ENCODE assay signal across 24 cellular contexts in the genomic region with DNA sequence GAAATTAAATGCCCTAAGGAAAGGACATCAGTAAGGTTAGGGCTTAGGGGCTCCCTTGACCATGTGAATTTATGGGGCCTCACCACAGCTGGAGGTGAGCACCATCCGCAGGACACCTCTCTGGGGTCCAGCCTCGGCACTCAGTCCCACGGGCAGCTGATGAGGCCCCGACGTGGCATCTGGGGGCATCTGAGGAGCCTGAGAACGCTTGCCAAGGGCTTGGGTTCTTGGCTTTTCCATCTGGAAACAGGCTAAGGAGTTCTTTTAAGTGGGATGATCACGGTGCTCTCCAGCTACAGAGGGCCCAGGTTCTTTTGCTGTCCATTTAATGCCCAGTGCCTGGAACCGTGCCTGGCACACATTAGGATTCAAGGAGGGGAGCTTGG. TPM values are rescaled to one million over a fixed set of nuclear protein-coding genes. Genes with fewer than 3 reads are reported as not detected.
A peak's percentile ranks its signal among the peaks of the same experiment; 100 is the strongest.
DNase-seq lines count a peak whose midpoint lies in the region; ATAC-seq, FAIRE-seq and TF ChIP-seq lines count a peak whose summit lies in the region.
"Had no signal": no experiment of that assay in that cellular context is flagged by ENCODE, and none has a peak within 500 bp of the region (broad histone marks: within the 10 kb centered on the region; RNA-seq: fewer than 3 reads in every experiment).

No MANE protein-coding gene starts in this region.

- no peak for FAIRE-seq in GM12878 (lab: Jason Lieb, UNC)
- FAIRE-seq: A549, D721Med had no signal

- peaks cover 9% of the 10 kb centered on the region; the same call in 2 of the 3 replicates for H3K9me3 Mint-ChIP-seq in GM23338
- H3K9me3 Mint-ChIP-seq: CD4-positive, alpha-beta T cell had no signal

- RAD21 ChIA-PET in GM12878 (lab: Charles Lee; ENCODE audit: unreplicated experiment) = no interaction called here

- H3K27me3 Mint-ChIP-seq in GM23338 (ENCODE audit: insufficient read depth, low read depth, poor library complexity) = peaks cover 100% of the 10 kb centered on the region

- no peaks in the 10 kb centered on the region for H3K79me2 ChIP-seq in GM23338 (replicated peaks; ENCODE audit: insufficient read depth)
- H3K79me2 ChIP-seq in GM12878 (ENCODE audit: control insufficient read depth, insufficient read depth, low read length) = no peaks in the 10 kb centered on the region

- H3K27me3 ChIP-seq in cardiac muscle cell (no peaks in the 10 kb centered on the region), GM23338 (ENCODE audit: insufficient read depth) (peaks cover 100% of the 10 kb centered on the region), GM12878 (replicated peaks in 1 of 2; ENCODE audit: control insufficient read depth in 2 of 2, insufficient read depth in 2 of 2, low read length in 1 of 2) (peaks cover 28 to 34% of the 10 kb centered on the region in 2 experiments), breast epithelium (peaks cover 13 to 93% of the 10 kb centered on the region in 2 donors)

- peaks cover 23% of the 10 kb centered on the region for H3K4me1 ChIP-seq in cardiac muscle cell (ENCODE audit: low read depth)
- H3K4me1 ChIP-seq in GM23338 (ENCODE audit: insufficient read depth) = peaks cover 50% of the 10 kb centered on the region
- no peaks in the 10 kb centered on the region for H3K4me1 ChIP-seq in GM12878 (ENCODE audit: control insufficient read depth, insufficient read depth, low read length)
- H3K4me1 ChIP-seq in mesodermal cell (ENCODE audit: control insufficient read depth, insufficient read depth, low read length, poor library complexity, severe bottlenecking) = peaks cover 24% of the 10 kb centered on the region
- H3K4me1 ChIP-seq in breast epithelium = peaks cover 8 to 12% of the 10 kb centered on the region in 2 donors
- H3K4me1 ChIP-seq: BLaER1 treated with 17β-estradiol and CSF1 and Interleukin-3, amounts not matched to agents 10 nM and 100 nM had no signal

- TF ChIP-seq POLR2A in GM12878 (IDR thresholded peaks at IDR 0.05; ENCODE audit: low read depth, low read length) = no peak
- no peak for TF ChIP-seq POLR2A in breast epithelium (IDR thresholded peaks at IDR 0.05)

- H3K9me3 ChIP-seq in cardiac muscle cell (ENCODE audit: low read depth) = no peaks in the 10 kb centered on the region
- no peaks in the 10 kb centered on the region; the same call in 2 of the 3 replicates for H3K9me3 ChIP-seq in GM12878 (replicated peaks; ENCODE audit: control insufficient read depth, insufficient read depth, low read length)
- no peaks in the 10 kb centered on the region for H3K9me3 ChIP-seq in mesodermal cell (ENCODE audit: control insufficient read depth, low read length)
- H3K9me3 ChIP-seq in breast epithelium = no peaks in the 10 kb centered on the region
- H3K9me3 ChIP-seq: A549 had no signal

- peaks cover 21% of the 10 kb centered on the region; the same call in 1 of the 2 replicates for H3F3A ChIP-seq in GM23338 (replicated peaks; ENCODE audit: low read depth)

- no peak for TF ChIP-seq CTCF in cardiac muscle cell (IDR thresholded peaks at IDR 0.05; ENCODE audit: low read depth, low read length)
- no peak for TF ChIP-seq CTCF in GM23338 (conservative IDR thresholded peaks at IDR 0.05; ENCODE audit: low read depth in 2 of 2)
- TF ChIP-seq CTCF in GM12878 (IDR thresholded peaks at IDR 0.05 in 2 of 3, conservative IDR thresholded peaks at IDR 0.05 in 1 of 3; ENCODE audit: control insufficient read depth in 2 of 3, extremely low read depth in 1 of 3, insufficient read depth in 1 of 3, low read depth in 3 of 3, low read length in 3 of 3) = no peak
- TF ChIP-seq CTCF in breast epithelium (IDR thresholded peaks at IDR 0.05) = no peak

- H3K9ac ChIP-seq in GM12878 (ENCODE audit: control insufficient read depth, insufficient read depth, low read length) = no peak overlapping the region
- H3K9ac ChIP-seq: BLaER1 treated with 17β-estradiol and CSF1 and Interleukin-3, amounts not matched to agents 10 nM and 100 nM; KMS-11 had no signal

- in situ Hi-C loops in GM12878 (cut with MboI) = no loop called here

- SMC1A ChIA-PET in GM12878 (lab: Charles Lee; ENCODE audit: uncharacterized antibody, unreplicated experiment) = no interaction called here

- no peak for TF ChIP-seq EP300 in GM12878 (IDR thresholded peaks at IDR 0.05; ENCODE audit: borderline replicate concordance in 1 of 2, control insufficient read depth in 1 of 2, low read depth in 2 of 2, low read length in 2 of 2)

- no peak overlapping the region for H2AFZ ChIP-seq in GM23338
- no peak overlapping the region for H2AFZ ChIP-seq in GM12878 (ENCODE audit: control insufficient read depth, low read depth, low read length)
- H2AFZ ChIP-seq: PC-9 had no signal

- H4K20me1 ChIP-seq in GM23338 (replicated peaks; ENCODE audit: insufficient read depth) (peaks cover 26% of the 10 kb centered on the region), GM12878 (ENCODE audit: control insufficient read depth, insufficient read depth) (no peaks in the 10 kb centered on the region)

- DNase-seq in cardiac muscle cell (ENCODE audit: low read depth in 1 of 2, low spot score in 1 of 2) (peak in 1 of 2 donors; percentile 32), Right ventricle myocardium superior (no peak), GM23338 (ENCODE audit: low spot score) (no peak), GM12878 (ENCODE audit: low read depth, low spot score) (no peak), NCI-H446 (lab: John Stamatoyannopoulos, UW) (no peak), breast epithelium (ENCODE audit: low spot score in 2 of 2) (no peak)
- DNase-seq: AML-193; CD4-positive, alpha-beta T cell; GOT3; HCEC 1CT; MM.1S; NCI-H2029; NCI-H446 treated with DMSO at 0.1 percent for 48 hours; NCI-H526; NCI-H82; PC-9; SHP77 treated with DMSO at 0.1 percent for 48 hours had no signal

- POLR2A ChIA-PET in GM12878 (lab: Charles Lee) = interaction anchor here (1.1 kb wide), 1 partner anchor 9 kb away, joined by 3 read pairs; no protein-coding TSS in a partner anchor

- H3K4me2 ChIP-seq in GM23338 = no peak overlapping the region
- H3K4me2 ChIP-seq in GM12878 (ENCODE audit: control insufficient read depth, insufficient read depth) = no peak overlapping the region
- H3K4me2 ChIP-seq: A549; BLaER1 treated with 17β-estradiol and CSF1 and Interleukin-3, amounts not matched to agents 10 nM and 100 nM; KMS-11; PC-9 had no signal

- H3K4me3 ChIP-seq in cardiac muscle cell (peak overlapping the region; percentile 96), GM23338 (no peak overlapping the region), GM12878 (no peak overlapping the region), mesodermal cell (ENCODE audit: extremely low read depth, insufficient read depth, low read length, poor library complexity, severe bottlenecking) (peak overlapping the region; percentile 69), breast epithelium (no peak overlapping the region)
- H3K4me3 ChIP-seq: A549; BLaER1 treated with 17β-estradiol and CSF1 and Interleukin-3, amounts not matched to agents 10 nM and 100 nM; PC-9 had no signal

- H3K4me1 Mint-ChIP-seq in GM23338 = peaks cover 48% of the 10 kb centered on the region

- H3K27ac ChIP-seq in cardiac muscle cell = peak overlapping the region; percentile 100
- no peak overlapping the region for H3K27ac ChIP-seq in GM23338 (ENCODE audit: low read depth)
- H3K27ac ChIP-seq in GM12878 (ENCODE audit: control insufficient read depth, insufficient read depth) = no peak overlapping the region
- no peak overlapping the region for H3K27ac ChIP-seq in mesodermal cell (ENCODE audit: low read depth, low read length, severe bottlenecking)
- no peak overlapping the region for H3K27ac ChIP-seq in breast epithelium
- H3K27ac ChIP-seq: A549; BLaER1 treated with 17β-estradiol and CSF1 and Interleukin-3, amounts not matched to agents 10 nM and 100 nM; KMS-11; PC-9 had no signal

- ATAC-seq in Right ventricle myocardium superior (ENCODE audit: poor library complexity) (no peak), GM23338 (no peak), GM12878 (no peak)
- ATAC-seq: A549 had no signal

- intact Hi-C loops in Right ventricle myocardium superior (cut with DNase I) (loop anchor here (2.0 to 10.0 kb wide), 2 partner anchors 49 to 67 kb away; no protein-coding TSS in a partner anchor), GM12878 (cut with micrococcal nuclease; ENCODE audit: unreplicated experiment) (no loop called here), breast epithelium (cut with DNase I; ENCODE audit: low total_unique reads) (no loop called here)

- WGBS in GM12878 (ENCODE audit: insufficient coverage, insufficient replicate concordance, low lambda C conversion rate, missing lambda C conversion rate) = 11% methylated on average over 8 of the region's 8 CpGs
- WGBS in mesodermal cell (ENCODE audit: insufficient coverage in 2 of 2), 2 experiments = 53 to 75% methylated on average over 5 to 8 of the region's 8 CpGs

- H3K27ac Mint-ChIP-seq in GM23338 = no peak overlapping the region
- H3K27ac Mint-ChIP-seq: CD4-positive, alpha-beta T cell had no signal

- H3K36me3 Mint-ChIP-seq in GM23338 (ENCODE audit: low read depth) = peaks cover 3% of the 10 kb centered on the region; the same call in 1 of the 3 replicates

- H3K9me2 ChIP-seq in GM23338 (ENCODE audit: insufficient read depth) = no peaks in the 10 kb centered on the region

- CTCF ChIA-PET in GM12878 (lab: Yijun Ruan, JAX) = interaction anchor here (0.6 kb wide), 1 partner anchor 341 kb away, joined by 3 read pairs; no protein-coding TSS in a partner anchor

- H3K36me3 ChIP-seq in cardiac muscle cell = peaks cover 55% of the 10 kb centered on the region
- H3K36me3 ChIP-seq in GM23338 (ENCODE audit: insufficient read depth) = no peaks in the 10 kb centered on the region
- H3K36me3 ChIP-seq in GM12878 (ENCODE audit: control insufficient read depth in 2 of 2, insufficient read depth in 2 of 2, low read length in 1 of 2) = no peaks in the 10 kb centered on the region
- H3K36me3 ChIP-seq in mesodermal cell (ENCODE audit: control insufficient read depth, insufficient read depth, low read length) = peaks cover 30% of the 10 kb centered on the region
- no peaks in the 10 kb centered on the region for H3K36me3 ChIP-seq in breast epithelium
- H3K36me3 ChIP-seq: BLaER1 treated with 17β-estradiol and CSF1 and Interleukin-3, amounts not matched to agents 10 nM and 100 nM had no signal

- BruUV-seq in GM12878 (replicated peaks; lab: Mats Ljungman, UMichigan) = no TSS peak

- no peak for TF ChIP-seq RAD21 in GM12878 (IDR thresholded peaks at IDR 0.05; ENCODE audit: insufficient read depth, low read depth, low read length)

- H3K4me3 Mint-ChIP-seq in GM23338 = no peak overlapping the region

RNA-seq across cellular contexts. Expression of gene NKX2-5, which starts 3.6 kb away (rescaled TPM):
- total RNA-seq in cardiac muscle cell (1,657 and 1,772 TPM in 2 replicates), Right ventricle myocardium superior (260 TPM), GM12878 (2014; rRNA removed) (not detected in 2 replicates), GM12878 (2014; rRNA removed; fragmentation: Illumina TruSeq; extraction: Trizol) (not detected in 2 replicates), GM12878 (2021) (not detected in 2 replicates), breast epithelium (under 1 TPM in 1 of 3 donors, not detected in 2; 0.16 TPM)
- polyA plus RNA-seq in cardiac muscle cell (1,190 and 1,339 TPM in 2 replicates), GM23338 (2016; fragmentation: Nextera tagmentation; extraction: Ambion mirVana) (0.78 TPM in 1 of 2 replicates, not detected in the other), GM12878 (2011; rRNA removed) (not detected in 2 replicates), GM12878 (2014; fragmentation: Illumina TruSeq; extraction: Trizol) (not detected in 2 replicates), GM12878 (2014; fragmentation: Nextera tagmentation; extraction: Ambion mirVana) (not detected), GM12878 (2014; rRNA removed) (not detected in 2 replicates), GM12878 (2016; fragmentation: Nextera tagmentation; extraction: Ambion mirVana) (under 1 TPM in 1 of 2 experiments, not detected in 1; 0.23 TPM)
- total RNA-seq in GM23338 (2014; rRNA removed; shearing (Covaris generic)) = 0.21 TPM in 1 of 2 replicates, not detected in the other
- total RNA-seq in GM12878 (2013; cell fraction: nucleolus; rRNA removed) = not detected in 2 replicates
- polyA plus RNA-seq in GM12878 (2011; ENCODE audit: low read depth) = not detected
- polyA plus RNA-seq in GM12878 (2011; cell fraction: cytosol; rRNA removed) = not detected in 2 replicates
- not detected in 2 replicates for polyA plus RNA-seq in GM12878 (2011; cell fraction: nucleus; rRNA removed)
- not detected in 2 replicates for polyA plus RNA-seq in GM12878 (2012)
- not detected in 2 replicates for polyA minus RNA-seq in GM12878 (2011; rRNA and poly(A)+ RNA removed)
- not detected in 2 replicates for polyA minus RNA-seq in GM12878 (2011; cell fraction: cytosol; rRNA and poly(A)+ RNA removed)
- polyA minus RNA-seq in GM12878 (2011; cell fraction: nucleus; rRNA and poly(A)+ RNA removed) = not detected in 2 replicates
- 66.8 TPM for polyA plus RNA-seq in mesodermal cell (2013, experiment 1 of 2)
- polyA plus RNA-seq in mesodermal cell (2013, experiment 2 of 2) = 61.6 TPM
- total RNA-seq: CD4-positive, alpha-beta T cell; RPMI7951 had no signal
- polyA plus RNA-seq: IgD-negative memory B cell had no signal

Comparison
In these comparisons a context has a peak if more than half of its experiments do, and no peak if none do; other contexts are left out.
1. H3K4me3 ChIP-seq: peak in cardiac muscle cell (single experiment) and mesodermal cell (single experiment); none in GM23338 (single experiment), GM12878 (single experiment) and breast epithelium (0 of 3).
2. RNA of gene NKX2-5, which starts 3.6 kb away (total RNA-seq): 1,657 to 1,772 TPM in cardiac muscle cell and 260 TPM in Right ventricle myocardium superior (single experiment); 0.21 TPM in GM23338, 0.16 TPM in breast epithelium and not detected in GM12878; every median in the first group is over 100 times any median in the second.